ENCODE assay signal across 29 cellular contexts in the genomic region with DNA sequence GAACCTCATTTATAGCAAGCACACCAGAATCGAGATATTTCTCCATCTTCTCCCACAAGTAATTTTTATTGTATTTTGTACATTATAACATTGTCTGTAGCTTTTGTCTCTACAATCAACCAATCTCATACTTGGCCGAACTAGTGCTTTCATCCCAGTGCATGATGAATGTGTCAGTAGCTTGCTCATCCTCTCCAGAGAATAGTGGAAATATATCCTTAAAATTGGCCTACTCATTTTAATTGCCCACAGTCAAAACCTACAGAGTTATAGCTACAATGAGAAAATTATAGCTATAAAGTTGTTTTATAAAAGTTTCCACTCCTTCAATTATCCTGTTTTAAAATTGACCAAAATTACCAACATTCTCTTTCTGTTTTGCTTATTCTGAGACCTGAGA.
"Had no signal": no experiment of that assay in that cellular context is flagged by ENCODE, and none has a peak within 500 bp of the region (broad histone marks: within the 10 kb centered on the region; RNA-seq: fewer than 3 reads in every experiment).

No MANE protein-coding gene starts in this region.

- H3K4me3 ChIP-seq: body of pancreas, breast epithelium, PC-9 had no signal

- DNase-seq: activated CD4-positive, alpha-beta T cell treated with anti-CD3 and anti-CD28 coated beads, Interleukin-2, amount 10 ng/mL, durations not matched to agents 24 days and 14 days; activated CD4-positive, alpha-beta T cell treated with anti-CD3 and anti-CD28 coated beads, Interleukin-2, amount 50 U/mL, for 4 hours; activated CD4-positive, CD25-positive, alpha-beta regulatory T cell; activated CD8-positive, alpha-beta T cell treated with anti-CD3 and anti-CD28 coated beads for 36 hours; activated effector memory CD4-positive, alpha-beta T cell treated with anti-CD3 and anti-CD28 coated beads, Interleukin-2, amount 50 U/mL, for 16 hours; activated naive CD4-positive, alpha-beta T cell; activated naive CD8-positive, alpha-beta T cell treated with anti-CD3 and anti-CD28 coated beads, Interleukin-2, amount 10 ng/mL, durations not matched to agents 7 days and 5 days; activated T-cell treated with anti-CD3 and anti-CD28 coated beads, Interleukin-2, amount 50 U/mL, for 1 hour; activated T-cell treated with anti-CD3 and anti-CD28 coated beads, Interleukin-2, amount 50 U/mL, for 72 hours; amygdala; body of pancreas; NCI-H1092 treated with DMSO at 0.1 percent for 48 hours; NCI-H1417; NCI-H146; NCI-H187; NCI-H2029 treated with DMSO at 0.1 percent for 48 hours; NCI-H2107; NCI-H2171; NCI-H510A; NCI-H526; NCI-H748 treated with DMSO at 0.1 percent for 48 hours; PC-9; Right ventricle myocardium superior; SW 1271; T-helper 1 cell; T-helper 2 cell; T-helper 9 cell; WERI-Rb-1 had no signal
